In the genomic region with DNA sequence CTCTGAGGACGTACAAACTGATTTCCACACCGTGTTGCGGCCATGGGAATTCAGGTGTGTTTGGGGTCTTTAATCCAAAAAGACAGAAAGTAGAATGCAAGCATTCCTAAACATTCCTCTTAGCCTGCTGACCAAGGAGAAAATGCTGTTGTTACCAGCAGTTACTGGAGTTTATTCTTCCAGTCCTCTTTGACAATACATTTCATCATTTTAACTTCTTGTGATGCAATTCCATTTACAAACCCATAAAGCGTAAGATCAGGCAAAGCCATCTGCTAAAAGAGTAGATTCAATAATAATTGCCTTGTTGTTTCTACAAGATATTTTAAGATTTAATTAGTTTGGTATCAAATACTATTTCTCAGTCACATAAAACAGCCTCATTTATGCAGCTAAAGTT, we compare ENCODE assay signal across 15 cellular contexts. TPM values are rescaled to one million over a fixed set of nuclear protein-coding genes. Genes with fewer than 3 reads are reported as not detected.
DNase-seq lines count a peak whose midpoint lies in the region; ATAC-seq, FAIRE-seq and TF ChIP-seq lines count a peak whose summit lies in the region.
"Had no signal": no experiment of that assay in that cellular context is flagged by ENCODE, and none has a peak within 500 bp of the region (broad histone marks: within the 10 kb centered on the region; RNA-seq: fewer than 3 reads in every experiment).

No MANE protein-coding gene starts in this region.

- H3K4me2 ChIP-seq in A549: no peak overlapping the region

- H3K4me3 ChIP-seq in A549: no peak overlapping the region
- H3K4me3 ChIP-seq in fibroblast of the aortic adventitia (ENCODE audit: low read depth, low read length): no peak overlapping the region
- H3K4me3 ChIP-seq: SJCRH30 had no signal

- H3K27ac ChIP-seq in A549: no peak overlapping the region
- H3K27ac ChIP-seq: SJCRH30 had no signal

- ATAC-seq in A549 (no peak), HG03460 (IDR thresholded peaks at IDR 0.05; ENCODE audit: unreplicated experiment) (no peak)

- TF ChIP-seq CTCF in A549 (IDR thresholded peaks at IDR 0.05) (no peak), brain (conservative IDR thresholded peaks at IDR 0.05) (no peak), fibroblast of the aortic adventitia (IDR thresholded peaks at IDR 0.05; ENCODE audit: insufficient read depth, low read length) (no peak)

- TF ChIP-seq RAD21 in A549 (conservative IDR thresholded peaks at IDR 0.05 in 1 of 2, IDR thresholded peaks at IDR 0.05 in 1 of 2): no peak

- WGBS in A549 (ENCODE audit: missing lambda C conversion rate): 92% methylated on average over 4 of the region's 4 CpGs

- H3K9me3 Mint-ChIP-seq in brain: peaks cover 10 to 31% (median 17%) of the 10 kb centered on the region in 5 experiments

- H3K27me3 Mint-ChIP-seq in brain: no peaks in the 10 kb centered on the region

- H3K4me3 Mint-ChIP-seq in brain: no peak overlapping the region
- H3K4me3 Mint-ChIP-seq: CD4-positive, CD25-positive, alpha-beta regulatory T cell; H9; IgD-negative memory B cell had no signal

- H3K4me1 Mint-ChIP-seq in brain: peaks cover 15% of the 10 kb centered on the region
- H3K4me1 Mint-ChIP-seq: CD4-positive, CD25-positive, alpha-beta regulatory T cell; IgD-negative memory B cell had no signal

- DNase-seq in A549 (ENCODE audit: low read depth in 1 of 2, low spot score in 1 of 2) (no peak), MV-4-11 (lab: John Stamatoyannopoulos, UW) (peak; percentile 6), fibroblast of the aortic adventitia (ENCODE audit: low read depth) (peak; percentile 31), NCI-H524 (lab: John Stamatoyannopoulos, UW) (no peak)
- DNase-seq in stimulated activated CD4-positive, alpha-beta T cell treated with anti-CD3 and anti-CD28 coated beads, Interleukin-1b, Interleukin-23, amount 100 ng/mL, for 48 hours: no peak
- DNase-seq: CD4-positive, CD25-positive, alpha-beta regulatory T cell; DMS53; H9; NCI-H1105 treated with DMSO at 0.1 percent for 48 hours; NCI-H187; NCI-H2171; SJCRH30 had no signal

- POLR2A ChIA-PET in A549 (lab: Yijun Ruan, JAX): no interaction called here

- no peak for TF ChIP-seq POLR2A in A549 (IDR thresholded peaks at IDR 0.05; ENCODE audit: low read length)

- CTCF ChIA-PET in A549 (lab: Yijun Ruan, JAX): no interaction called here

- peak overlapping the region in 3 of 5 experiments; percentile 16 to 39 (median 30) for H3K27ac Mint-ChIP-seq in brain
- H3K27ac Mint-ChIP-seq: CD4-positive, CD25-positive, alpha-beta regulatory T cell; IgD-negative memory B cell had no signal

- H3K36me3 Mint-ChIP-seq in brain: peaks cover 74% of the 10 kb centered on the region
- H3K36me3 Mint-ChIP-seq: CD4-positive, CD25-positive, alpha-beta regulatory T cell had no signal

- no peak for FAIRE-seq in A549 (lab: Jason Lieb, UNC)

- H3K9me3 ChIP-seq in A549: no peaks in the 10 kb centered on the region
- H3K9me3 ChIP-seq: SJCRH30 had no signal

- peaks cover 20% of the 10 kb centered on the region for H3K4me1 ChIP-seq in A549
- H3K4me1 ChIP-seq: SJCRH30 had no signal

- TF ChIP-seq EP300 in A549 (IDR thresholded peaks at IDR 0.05): no peak

TF ChIP-seq in A549, 52 proteins besides CTCF, POLR2A, EP300 and RAD21:
- TF ChIP-seq ZFP36 (IDR thresholded peaks at IDR 0.05; ENCODE audit: borderline replicate concordance, partially characterized antibody) (no peak), CEBPB (IDR thresholded peaks at IDR 0.05) (peak; percentile 47 to 59; a peak in 2 of 4 replicates)

RNA-seq across cellular contexts. Expression of gene SPIRE1, which starts 32.7 kb away (rescaled TPM):
- 23.2 and 29.4 TPM in 2 replicates for polyA plus RNA-seq in A549 (2011; rRNA removed)
- 4.0 and 4.7 TPM in 2 replicates for polyA plus RNA-seq in A549 (2012; cell fraction: cytosol; rRNA removed)
- 4.7 and 8.4 TPM in 2 replicates for polyA plus RNA-seq in A549 (2012; cell fraction: nucleus; rRNA removed)
- 8.3 to 9.1 TPM (median 8.9 TPM) in 3 replicates for polyA plus RNA-seq in A549 (2017; fragmentation: RNase III; extraction: RNeasy Plus Mini Kit Qiagen cat#74134 plus additional on column Dnase treatment)
- 19.7 and 21.7 TPM in 2 replicates for polyA minus RNA-seq in A549 (2011; rRNA and poly(A)+ RNA removed)
- 14.4 TPM for polyA plus RNA-seq in brain (ENCODE audit: insufficient read depth, low read depth, low replicate concordance)
- 27.7 and 43.4 TPM in 2 replicates for total RNA-seq in fibroblast of the aortic adventitia (ENCODE audit: low replicate concordance)

Comparison
In these comparisons a context has a peak if more than half of its experiments do, and no peak if none do; other contexts are left out.
1. DNase-seq: peak in MV-4-11 (single experiment) and fibroblast of the aortic adventitia (single experiment); none in A549 (0 of 2), stimulated activated CD4-positive, alpha-beta T cell treated with anti-CD3 and anti-CD28 coated beads, Interleukin-1b, Interleukin-23, amount 100 ng/mL, for 48 hours (single experiment) and NCI-H524 (0 of 2).